In the genomic region with DNA sequence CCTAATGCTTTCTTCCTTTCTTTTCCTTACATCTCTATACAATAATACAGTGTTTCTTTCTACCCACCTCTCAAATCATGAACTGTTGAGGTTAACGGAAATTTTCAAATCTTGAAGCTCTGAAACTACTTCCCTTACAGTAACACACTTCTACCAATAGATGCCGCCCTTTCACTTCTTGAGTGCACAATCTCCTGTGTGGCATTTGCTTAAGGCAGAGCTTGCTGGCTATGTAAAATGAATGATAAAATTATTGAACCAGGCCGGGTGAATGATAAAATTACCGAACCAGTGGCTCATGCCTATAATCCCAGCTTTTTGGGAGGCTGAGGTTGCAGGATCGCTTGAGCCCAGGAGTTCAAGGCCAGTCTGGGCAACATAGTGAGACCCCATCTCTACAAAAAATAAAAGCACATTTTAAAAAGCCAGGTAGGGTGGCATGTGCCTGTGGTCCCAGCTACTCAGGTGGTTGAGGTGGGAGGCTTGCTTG, we compare ENCODE assay signal across 8 cellular contexts. TPM values are rescaled to one million over a fixed set of nuclear protein-coding genes. Genes with fewer than 3 reads are reported as not detected.
DNase-seq lines count a peak whose midpoint lies in the region; ATAC-seq lines count a peak whose summit lies in the region.

No MANE protein-coding gene starts in this region.

- H3K36me3 ChIP-seq in MG63, result peaks cover 6% of the 10 kb centered on the region; the same call in 1 of the 2 replicates

- peak; percentile 75 for ATAC-seq in stimulated activated naive CD8-positive, alpha-beta T cell treated with anti-CD3 and anti-CD28 coated beads, Interleukin-15, Interleukin-2, amounts not matched to agents 100 U/mL and 50 U/mL, for 24 hours
- no peak for ATAC-seq in HG03460 (IDR thresholded peaks at IDR 0.05; ENCODE audit: unreplicated experiment)

- H3K4me3 ChIP-seq in MG63, result no peak overlapping the region

- H3K27me3 ChIP-seq in MG63, result no peaks in the 10 kb centered on the region

- DNase-seq in A172 (ENCODE audit: low spot score) (peak; percentile 67), Daoy (ENCODE audit: low read depth) (peak; percentile 61), MG63 (peak; percentile 53), SIG-M5 treated with dmso at 0.1 percent for 504 hours (lab: John Stamatoyannopoulos, UW; ENCODE audit: unreplicated experiment) (peak; percentile 85), T47D (ENCODE audit: low read depth in 1 of 2, low spot score in 1 of 2) (peak; percentile 49 to 88), iris pigment epithelial cell (ENCODE audit: low read depth) (peak; percentile 85)
- no peak for DNase-seq in stimulated activated naive CD8-positive, alpha-beta T cell treated with anti-CD3 and anti-CD28 coated beads, Interleukin-15, Interleukin-2, amounts not matched to agents 100 U/mL and 50 U/mL, for 24 hours

- in situ Hi-C loops in T47D (cut with HindIII; ENCODE audit: low pct_unique_long_range_greater_than_20kb, low sequenced_read_pairs), result no loop called here

- H3K9me3 ChIP-seq in MG63, result peaks cover 4% of the 10 kb centered on the region

RNA-seq across cellular contexts. Expression of a gene that starts 56.8 kb away (rescaled TPM):
- not detected in 2 replicates for total RNA-seq in A172 (2014; rRNA removed; shearing (Covaris generic))
- not detected in 2 replicates for total RNA-seq in Daoy (2014; rRNA removed; shearing (Covaris generic))
- total RNA-seq in MG63 (2014; rRNA removed; shearing (Covaris generic); ENCODE audit: low replicate concordance), result 0.05 and 0.30 TPM in 2 replicates
